In genomic region chr1:30612666-30613065, GRCh38 we compare ENCODE assay signal across 14 cellular contexts.
"Had no signal": no experiment of that assay in that cellular context is flagged by ENCODE, and none has a peak within 500 bp of the region (broad histone marks: within the 10 kb centered on the region; RNA-seq: fewer than 3 reads in every experiment).

No MANE protein-coding gene starts in this region.

- H3K9me3 ChIP-seq: heart right ventricle, psoas muscle, right lobe of liver, spleen, tibial artery had no signal

- H3K27me3 ChIP-seq: right lobe of liver had no signal

- DNase-seq: activated CD4-positive, alpha-beta memory T cell treated with anti-CD3 and anti-CD28 coated beads for 36 hours; activated CD4-positive, CD25-positive, alpha-beta regulatory T cell treated with anti-CD3 and anti-CD28 coated beads, Interleukin-2, amount 50 U/mL, for 72 hours; activated naive CD4-positive, alpha-beta T cell; activated T-cell treated with anti-CD3 and anti-CD28 coated beads, Interleukin-2, amount 50 U/mL, for 72 hours; aorta; heart right ventricle; left ventricle myocardium superior; psoas muscle; right lobe of liver; spleen; stimulated activated CD4-positive, alpha-beta T cell treated with anti-CD3 and anti-CD28 coated beads, Interleukin-1b, Interleukin-23, amount 100 ng/mL, for 48 hours had no signal

- H3K27ac ChIP-seq: heart right ventricle, psoas muscle, right lobe of liver, spleen, tibial artery had no signal

- ATAC-seq: activated T-cell treated with anti-CD3 and anti-CD28 coated beads, Interleukin-2, amount 50 U/mL, for 72 hours; heart right ventricle; left ventricle myocardium superior; psoas muscle; right lobe of liver; stimulated activated memory B cell treated with anti-CD40 and anti-IgM and Interleukin-4, amounts not matched to agents 10 μg/mL and 1 μg/mL and 100 μg/mL, for 72 hours had no signal

- H3K4me1 ChIP-seq: heart right ventricle, psoas muscle, right lobe of liver, spleen, tibial artery had no signal

- H3K36me3 ChIP-seq: heart right ventricle, right lobe of liver, spleen, tibial artery had no signal

- FAIRE-seq: frontal cortex had no signal

- H3K4me3 ChIP-seq: heart right ventricle, psoas muscle, right lobe of liver, spleen, tibial artery had no signal
